8 cellular contexts compared by ENCODE assay signal in genomic region chr2:172102159-172102857, GRCh38. TPM values are rescaled to one million over a fixed set of nuclear protein-coding genes. Genes with fewer than 3 reads are reported as not detected.
DNase-seq lines count a peak whose midpoint lies in the region; ATAC-seq, FAIRE-seq and TF ChIP-seq lines count a peak whose summit lies in the region.

No MANE protein-coding gene starts in this region.

- CTCF ChIA-PET in A549 (lab: Yijun Ruan, JAX) = interaction anchor here (0.7 to 9.4 kb wide), 16 partner anchors 10 to 546 kb away, joined by 3 to 128 read pairs (median 4); partner anchors contain the start of genes DLX1 and SLC25A12
- CTCF ChIA-PET in activated CD8-positive, alpha-beta T cell treated with anti-CD3 and anti-CD28 coated beads for 36 hours (lab: Charles Lee) = interaction anchor here (0.8 to 6.1 kb wide), 23 partner anchors 11 to 529 kb away, joined by 3 to 32 read pairs (median 4); partner anchors contain the start of genes DLX1 and HAT1

- no peak for TF ChIP-seq EP300 in A549 (IDR thresholded peaks at IDR 0.05)

- peak in 1 of 2 experiments; percentile 53 for DNase-seq in A549 (ENCODE audit: low read depth in 1 of 2, low spot score in 1 of 2)
- peak; percentile 80 for DNase-seq in GF-D8 (lab: John Stamatoyannopoulos, UW)
- DNase-seq in HFF-Myc (ENCODE audit: extremely low read depth, low read depth) = no peak
- peak; percentile 1 for DNase-seq in NCI-H1048 (lab: John Stamatoyannopoulos, UW)
- DNase-seq in activated CD8-positive, alpha-beta T cell treated with anti-CD3 and anti-CD28 coated beads for 36 hours = peak; percentile 64
- DNase-seq in foreskin keratinocyte = peak in 1 of 2 donors; percentile 82
- no peak for DNase-seq in prostate gland (ENCODE audit: low spot score)
- no peak for DNase-seq in foreskin melanocyte

- TF ChIP-seq CTCF in A549 (IDR thresholded peaks at IDR 0.05) (no peak), HFF-Myc (IDR thresholded peaks at IDR 0.05; ENCODE audit: low read depth, low read length, missing control alignments) (no peak), foreskin keratinocyte (conservative IDR thresholded peaks at IDR 0.05) (no peak), prostate gland (IDR thresholded peaks at IDR 0.05) (no peak)
- TF ChIP-seq CTCF in activated CD8-positive, alpha-beta T cell treated with anti-CD3 and anti-CD28 coated beads for 36 hours (IDR thresholded peaks at IDR 0.05) = no peak

- POLR2A ChIA-PET in A549 (lab: Yijun Ruan, JAX) = interaction anchor here (0.6 to 1.9 kb wide), 7 partner anchors 18 to 502 kb away, joined by 3 to 17 read pairs (median 5); partner anchors contain the start of genes DLX1, HAT1 and SLC25A12
- POLR2A ChIA-PET in activated CD8-positive, alpha-beta T cell treated with anti-CD3 and anti-CD28 coated beads for 36 hours (lab: Charles Lee) = interaction anchor here (0.6 to 2.2 kb wide), 4 partner anchors 20 to 360 kb away, joined by 3 to 15 read pairs (median 3); no protein-coding TSS in a partner anchor

- no peak for TF ChIP-seq POLR2A in A549 (IDR thresholded peaks at IDR 0.05; ENCODE audit: low read length)
- no peak for TF ChIP-seq POLR2A in prostate gland (IDR thresholded peaks at IDR 0.05)

- 0 out of 5 replicates have a peak, but pooled peaks of 1 of the 2 experiments have one; percentile 6 for TF ChIP-seq RAD21 in A549 (conservative IDR thresholded peaks at IDR 0.05 in 1 of 2, IDR thresholded peaks at IDR 0.05 in 1 of 2)

- H3K27me3 Mint-ChIP-seq in activated CD8-positive, alpha-beta T cell treated with anti-CD3 and anti-CD28 coated beads for 36 hours = peaks cover 69% of the 10 kb centered on the region

- H3K4me2 ChIP-seq in A549 = peak overlapping the region; percentile 96

- H3K4me1 Mint-ChIP-seq in activated CD8-positive, alpha-beta T cell treated with anti-CD3 and anti-CD28 coated beads for 36 hours (ENCODE audit: low read depth) = peaks cover 48% of the 10 kb centered on the region

- H3K4me3 Mint-ChIP-seq in activated CD8-positive, alpha-beta T cell treated with anti-CD3 and anti-CD28 coated beads for 36 hours = peak overlapping the region; percentile 76

- peaks cover 28% of the 10 kb centered on the region for H3K4me1 ChIP-seq in A549
- peaks cover 25% of the 10 kb centered on the region for H3K4me1 ChIP-seq in foreskin keratinocyte
- H3K4me1 ChIP-seq in prostate gland (replicated peaks) = peaks cover 7% of the 10 kb centered on the region

- intact Hi-C loops in activated CD8-positive, alpha-beta T cell treated with anti-CD3 and anti-CD28 coated beads for 36 hours (cut with micrococcal nuclease) = loop anchor here (2.0 to 10.0 kb wide), 4 partner anchors 18 to 508 kb away; partner anchors contain the start of genes DLX1 and HAT1
- intact Hi-C loops in prostate gland (cut with DNase I) = loop anchor here (10.0 kb wide), 1 partner anchor 528 kb away; no protein-coding TSS in a partner anchor

- no peak overlapping the region for H3K27ac Mint-ChIP-seq in activated CD8-positive, alpha-beta T cell treated with anti-CD3 and anti-CD28 coated beads for 36 hours

- H3K27ac ChIP-seq in A549 = peak overlapping the region; percentile 43 to 74; a peak in 5 of 6 replicates
- H3K27ac ChIP-seq in foreskin keratinocyte = no peak overlapping the region
- no peak overlapping the region for H3K27ac ChIP-seq in prostate gland

- H3K36me3 ChIP-seq in prostate gland = no peaks in the 10 kb centered on the region

- H3K27me3 ChIP-seq in foreskin keratinocyte (no peaks in the 10 kb centered on the region), prostate gland (replicated peaks; ENCODE audit: insufficient read depth) (peaks cover 59% of the 10 kb centered on the region)

- no peaks in the 10 kb centered on the region for H3K9me3 Mint-ChIP-seq in activated CD8-positive, alpha-beta T cell treated with anti-CD3 and anti-CD28 coated beads for 36 hours

- no peaks in the 10 kb centered on the region for H3K36me3 Mint-ChIP-seq in activated CD8-positive, alpha-beta T cell treated with anti-CD3 and anti-CD28 coated beads for 36 hours (ENCODE audit: low read depth)

- WGBS in A549 (ENCODE audit: missing lambda C conversion rate) = 2% methylated on average over 29 of the region's 59 CpGs
- 3% methylated on average over 46 of the region's 59 CpGs for WGBS in prostate gland

- FAIRE-seq in A549 (lab: Jason Lieb, UNC) = no peak

- ATAC-seq in A549 = peak; percentile 35 to 60
- ATAC-seq in activated CD8-positive, alpha-beta T cell treated with anti-CD3 and anti-CD28 coated beads for 36 hours = peak; percentile 29
- peak; percentile 63 for ATAC-seq in foreskin keratinocyte

- H3K9me3 ChIP-seq in A549 = no peaks in the 10 kb centered on the region
- no peaks in the 10 kb centered on the region for H3K9me3 ChIP-seq in prostate gland

- H3K4me3 ChIP-seq in A549 (peak overlapping the region; percentile 74), HFF-Myc (replicated peaks; ENCODE audit: low read depth, low read length) (peak overlapping the region; percentile 64), prostate gland (peak overlapping the region; percentile 18 to 37)

TF ChIP-seq in A549, 52 proteins besides CTCF, POLR2A, EP300 and RAD21:
- TF ChIP-seq KDM5A (IDR thresholded peaks at IDR 0.05) = no peak
- peak; percentile 47; the same call in 1 of the 2 replicates for TF ChIP-seq PHF8 (IDR thresholded peaks at IDR 0.05; ENCODE audit: borderline replicate concordance, low read depth)
- TF ChIP-seq JUN (IDR thresholded peaks at IDR 0.05) = peak in 1 of 2 experiments; percentile 52; a peak in 1 of 5 replicates

RNA-seq across cellular contexts. Expression of gene DLX2, which starts 0.4 kb away (rescaled TPM):
- polyA plus RNA-seq in A549 (2011; rRNA removed) (0.04 TPM in 2 replicates), A549 (2017; fragmentation: RNase III; extraction: RNeasy Plus Mini Kit Qiagen cat#74134 plus additional on column Dnase treatment) (0.17 to 0.25 TPM (median 0.19 TPM) in 3 replicates), foreskin keratinocyte (1.1 and 1.9 TPM in 2 replicates)
- 0.22 and 0.41 TPM in 2 replicates for polyA plus RNA-seq in A549 (2012; cell fraction: cytosol; rRNA removed)
- polyA plus RNA-seq in A549 (2012; cell fraction: nucleus; rRNA removed) = 0.44 and 0.60 TPM in 2 replicates
- polyA minus RNA-seq in A549 (2011; rRNA and poly(A)+ RNA removed) = not detected in 2 replicates
- total RNA-seq in activated CD8-positive, alpha-beta T cell treated with anti-CD3 and anti-CD28 coated beads for 36 hours = not detected
- total RNA-seq in foreskin keratinocyte (1.1 and 1.4 TPM in 2 replicates), prostate gland (under 1 TPM in 1 of 2 donors, not detected in 1; 0.45 TPM)

RNA-seq across cellular contexts. Expression of gene DLX1, which starts 17.0 kb away (rescaled TPM):
- 0.53 and 1.1 TPM in 2 replicates for polyA plus RNA-seq in A549 (2011; rRNA removed)
- 3.2 and 4.7 TPM in 2 replicates for polyA plus RNA-seq in A549 (2012; cell fraction: cytosol; rRNA removed)
- 7.7 and 10.3 TPM in 2 replicates for polyA plus RNA-seq in A549 (2012; cell fraction: nucleus; rRNA removed)
- polyA plus RNA-seq in A549 (2017; fragmentation: RNase III; extraction: RNeasy Plus Mini Kit Qiagen cat#74134 plus additional on column Dnase treatment) = 2.4 to 2.9 TPM (median 2.5 TPM) in 3 replicates
- 0.24 and 1.2 TPM in 2 replicates for polyA minus RNA-seq in A549 (2011; rRNA and poly(A)+ RNA removed)
- total RNA-seq in activated CD8-positive, alpha-beta T cell treated with anti-CD3 and anti-CD28 coated beads for 36 hours = not detected
- total RNA-seq in foreskin keratinocyte = 6.2 and 7.0 TPM in 2 replicates
- polyA plus RNA-seq in foreskin keratinocyte = 5.9 and 6.5 TPM in 2 replicates
- total RNA-seq in prostate gland = 1 to 10 TPM in 1 of 2 donors, not detected in 1; 1.3 TPM

Comparison
In these comparisons a context has a peak if more than half of its experiments do, and no peak if none do; other contexts are left out.
1. DNase-seq: peak in GF-D8 (single experiment), NCI-H1048 (single experiment) and activated CD8-positive, alpha-beta T cell treated with anti-CD3 and anti-CD28 coated beads for 36 hours (single experiment); none in HFF-Myc (single experiment), prostate gland (single experiment) and foreskin melanocyte (single experiment).
2. H3K27ac ChIP-seq: peak in A549 (2 of 2); none in foreskin keratinocyte (single experiment) and prostate gland (0 of 2).
3. Peak in every context shown above with its lines, with median percentiles within 50 percentile points of each other: ATAC-seq and H3K4me3 ChIP-seq.